1 cellular context compared by ENCODE assay signal in the genomic region with DNA sequence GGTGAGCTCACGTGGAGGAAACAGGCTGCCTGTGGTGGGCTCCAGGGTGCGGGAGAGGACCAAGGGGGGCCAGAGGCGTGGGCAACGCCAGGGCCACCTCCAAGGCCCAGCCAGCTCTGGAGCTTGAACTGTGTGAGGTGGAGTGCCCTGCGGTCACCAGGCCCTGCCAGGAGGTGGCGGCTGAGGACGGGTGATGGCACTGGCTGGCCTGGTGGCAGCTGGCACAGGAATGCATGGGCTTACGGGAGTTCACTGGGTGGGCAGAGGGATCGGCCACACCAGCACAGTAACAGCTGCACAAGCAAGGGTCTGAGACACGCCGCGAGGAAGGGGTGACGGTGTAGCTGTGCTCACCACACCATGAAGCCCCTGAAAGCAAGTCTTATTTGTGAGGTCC.
TF ChIP-seq lines count a peak whose summit lies in the region.

No MANE protein-coding gene starts in this region.

TF ChIP-seq in WTC11, 78 proteins besides CTCF, POLR2A, EP300 and RAD21 (continued from another document):
- TF ChIP-seq, protein P1, sequence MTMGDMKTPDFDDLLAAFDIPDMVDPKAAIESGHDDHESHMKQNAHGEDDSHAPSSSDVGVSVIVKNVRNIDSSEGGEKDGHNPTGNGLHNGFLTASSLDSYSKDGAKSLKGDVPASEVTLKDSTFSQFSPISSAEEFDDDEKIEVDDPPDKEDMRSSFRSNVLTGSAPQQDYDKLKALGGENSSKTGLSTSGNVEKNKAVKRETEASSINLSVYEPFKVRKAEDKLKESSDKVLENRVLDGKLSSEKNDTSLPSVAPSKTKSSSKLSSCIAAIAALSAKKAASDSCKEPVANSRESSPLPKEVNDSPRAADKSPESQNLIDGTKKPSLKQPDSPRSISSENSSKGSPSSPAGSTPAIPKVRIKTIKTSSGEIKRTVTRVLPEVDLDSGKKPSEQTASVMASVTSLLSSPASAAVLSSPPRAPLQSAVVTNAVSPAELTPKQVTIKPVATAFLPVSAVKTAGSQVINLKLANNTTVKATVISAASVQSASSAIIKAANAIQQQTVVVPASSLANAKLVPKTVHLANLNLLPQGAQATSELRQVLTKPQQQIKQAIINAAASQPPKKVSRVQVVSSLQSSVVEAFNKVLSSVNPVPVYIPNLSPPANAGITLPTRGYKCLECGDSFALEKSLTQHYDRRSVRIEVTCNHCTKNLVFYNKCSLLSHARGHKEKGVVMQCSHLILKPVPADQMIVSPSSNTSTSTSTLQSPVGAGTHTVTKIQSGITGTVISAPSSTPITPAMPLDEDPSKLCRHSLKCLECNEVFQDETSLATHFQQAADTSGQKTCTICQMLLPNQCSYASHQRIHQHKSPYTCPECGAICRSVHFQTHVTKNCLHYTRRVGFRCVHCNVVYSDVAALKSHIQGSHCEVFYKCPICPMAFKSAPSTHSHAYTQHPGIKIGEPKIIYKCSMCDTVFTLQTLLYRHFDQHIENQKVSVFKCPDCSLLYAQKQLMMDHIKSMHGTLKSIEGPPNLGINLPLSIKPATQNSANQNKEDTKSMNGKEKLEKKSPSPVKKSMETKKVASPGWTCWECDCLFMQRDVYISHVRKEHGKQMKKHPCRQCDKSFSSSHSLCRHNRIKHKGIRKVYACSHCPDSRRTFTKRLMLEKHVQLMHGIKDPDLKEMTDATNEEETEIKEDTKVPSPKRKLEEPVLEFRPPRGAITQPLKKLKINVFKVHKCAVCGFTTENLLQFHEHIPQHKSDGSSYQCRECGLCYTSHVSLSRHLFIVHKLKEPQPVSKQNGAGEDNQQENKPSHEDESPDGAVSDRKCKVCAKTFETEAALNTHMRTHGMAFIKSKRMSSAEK (CRISPR knock-in tag; IDR thresholded peaks at IDR 0.05; ENCODE audit: borderline replicate concordance) = no peak
- TF ChIP-seq, protein P2, sequence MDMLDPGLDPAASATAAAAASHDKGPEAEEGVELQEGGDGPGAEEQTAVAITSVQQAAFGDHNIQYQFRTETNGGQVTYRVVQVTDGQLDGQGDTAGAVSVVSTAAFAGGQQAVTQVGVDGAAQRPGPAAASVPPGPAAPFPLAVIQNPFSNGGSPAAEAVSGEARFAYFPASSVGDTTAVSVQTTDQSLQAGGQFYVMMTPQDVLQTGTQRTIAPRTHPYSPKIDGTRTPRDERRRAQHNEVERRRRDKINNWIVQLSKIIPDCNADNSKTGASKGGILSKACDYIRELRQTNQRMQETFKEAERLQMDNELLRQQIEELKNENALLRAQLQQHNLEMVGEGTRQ (CRISPR knock-in tag; IDR thresholded peaks at IDR 0.05) = no peak
- TF ChIP-seq KAT7 (CRISPR knock-in tag; IDR thresholded peaks at IDR 0.05; ENCODE audit: borderline replicate concordance) = no peak
- TF ChIP-seq ZNF263 (CRISPR knock-in tag; IDR thresholded peaks at IDR 0.05; ENCODE audit: low read depth) = no peak
- TF ChIP-seq, protein P3, sequence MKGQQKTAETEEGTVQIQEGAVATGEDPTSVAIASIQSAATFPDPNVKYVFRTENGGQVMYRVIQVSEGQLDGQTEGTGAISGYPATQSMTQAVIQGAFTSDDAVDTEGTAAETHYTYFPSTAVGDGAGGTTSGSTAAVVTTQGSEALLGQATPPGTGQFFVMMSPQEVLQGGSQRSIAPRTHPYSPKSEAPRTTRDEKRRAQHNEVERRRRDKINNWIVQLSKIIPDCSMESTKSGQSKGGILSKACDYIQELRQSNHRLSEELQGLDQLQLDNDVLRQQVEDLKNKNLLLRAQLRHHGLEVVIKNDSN (CRISPR knock-in tag; IDR thresholded peaks at IDR 0.05) = no peak
- TF ChIP-seq, protein P4, sequence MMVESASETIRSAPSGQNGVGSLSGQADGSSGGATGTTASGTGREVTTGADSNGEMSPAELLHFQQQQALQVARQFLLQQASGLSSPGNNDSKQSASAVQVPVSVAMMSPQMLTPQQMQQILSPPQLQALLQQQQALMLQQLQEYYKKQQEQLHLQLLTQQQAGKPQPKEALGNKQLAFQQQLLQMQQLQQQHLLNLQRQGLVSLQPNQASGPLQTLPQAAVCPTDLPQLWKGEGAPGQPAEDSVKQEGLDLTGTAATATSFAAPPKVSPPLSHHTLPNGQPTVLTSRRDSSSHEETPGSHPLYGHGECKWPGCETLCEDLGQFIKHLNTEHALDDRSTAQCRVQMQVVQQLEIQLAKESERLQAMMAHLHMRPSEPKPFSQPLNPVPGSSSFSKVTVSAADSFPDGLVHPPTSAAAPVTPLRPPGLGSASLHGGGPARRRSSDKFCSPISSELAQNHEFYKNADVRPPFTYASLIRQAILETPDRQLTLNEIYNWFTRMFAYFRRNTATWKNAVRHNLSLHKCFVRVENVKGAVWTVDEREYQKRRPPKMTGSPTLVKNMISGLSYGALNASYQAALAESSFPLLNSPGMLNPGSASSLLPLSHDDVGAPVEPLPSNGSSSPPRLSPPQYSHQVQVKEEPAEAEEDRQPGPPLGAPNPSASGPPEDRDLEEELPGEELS (CRISPR knock-in tag; IDR thresholded peaks at IDR 0.05) = no peak
- no peak for TF ChIP-seq ZNF671 (CRISPR knock-in tag; IDR thresholded peaks at IDR 0.05)
- TF ChIP-seq, protein P5, sequence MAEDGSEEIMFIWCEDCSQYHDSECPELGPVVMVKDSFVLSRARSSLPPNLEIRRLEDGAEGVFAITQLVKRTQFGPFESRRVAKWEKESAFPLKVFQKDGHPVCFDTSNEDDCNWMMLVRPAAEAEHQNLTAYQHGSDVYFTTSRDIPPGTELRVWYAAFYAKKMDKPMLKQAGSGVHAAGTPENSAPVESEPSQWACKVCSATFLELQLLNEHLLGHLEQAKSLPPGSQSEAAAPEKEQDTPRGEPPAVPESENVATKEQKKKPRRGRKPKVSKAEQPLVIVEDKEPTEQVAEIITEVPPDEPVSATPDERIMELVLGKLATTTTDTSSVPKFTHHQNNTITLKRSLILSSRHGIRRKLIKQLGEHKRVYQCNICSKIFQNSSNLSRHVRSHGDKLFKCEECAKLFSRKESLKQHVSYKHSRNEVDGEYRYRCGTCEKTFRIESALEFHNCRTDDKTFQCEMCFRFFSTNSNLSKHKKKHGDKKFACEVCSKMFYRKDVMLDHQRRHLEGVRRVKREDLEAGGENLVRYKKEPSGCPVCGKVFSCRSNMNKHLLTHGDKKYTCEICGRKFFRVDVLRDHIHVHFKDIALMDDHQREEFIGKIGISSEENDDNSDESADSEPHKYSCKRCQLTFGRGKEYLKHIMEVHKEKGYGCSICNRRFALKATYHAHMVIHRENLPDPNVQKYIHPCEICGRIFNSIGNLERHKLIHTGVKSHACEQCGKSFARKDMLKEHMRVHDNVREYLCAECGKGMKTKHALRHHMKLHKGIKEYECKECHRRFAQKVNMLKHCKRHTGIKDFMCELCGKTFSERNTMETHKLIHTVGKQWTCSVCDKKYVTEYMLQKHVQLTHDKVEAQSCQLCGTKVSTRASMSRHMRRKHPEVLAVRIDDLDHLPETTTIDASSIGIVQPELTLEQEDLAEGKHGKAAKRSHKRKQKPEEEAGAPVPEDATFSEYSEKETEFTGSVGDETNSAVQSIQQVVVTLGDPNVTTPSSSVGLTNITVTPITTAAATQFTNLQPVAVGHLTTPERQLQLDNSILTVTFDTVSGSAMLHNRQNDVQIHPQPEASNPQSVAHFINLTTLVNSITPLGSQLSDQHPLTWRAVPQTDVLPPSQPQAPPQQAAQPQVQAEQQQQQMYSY (CRISPR knock-in tag; IDR thresholded peaks at IDR 0.05) = no peak
- TF ChIP-seq TEAD4 (CRISPR knock-in tag; IDR thresholded peaks at IDR 0.05) = no peak
- TF ChIP-seq CREB1 (CRISPR knock-in tag; IDR thresholded peaks at IDR 0.05) = no peak
